ENCODE assay signal across 12 cellular contexts in genomic region chr6:112618796-112619195, GRCh38.
DNase-seq lines count a peak whose midpoint lies in the region; ATAC-seq, FAIRE-seq and TF ChIP-seq lines count a peak whose summit lies in the region.
"Had no signal": no experiment of that assay in that cellular context is flagged by ENCODE, and none has a peak within 500 bp of the region (broad histone marks: within the 10 kb centered on the region; RNA-seq: fewer than 3 reads in every experiment).

No MANE protein-coding gene starts in this region.

- TF ChIP-seq EP300 in HepG2 (IDR thresholded peaks at IDR 0.05; ENCODE audit: low read depth in 2 of 2, low read length in 2 of 2) (no peak), HepG2 (CRISPR knock-in tag; IDR thresholded peaks at IDR 0.05; ENCODE audit: borderline replicate concordance) (no peak)

- H3K4me1 Mint-ChIP-seq in glutamatergic neuron (ENCODE audit: low read depth, unreplicated experiment): no peaks in the 10 kb centered on the region
- H3K4me1 Mint-ChIP-seq in effector memory CD8-positive, alpha-beta T cell (ENCODE audit: low read depth in 2 of 2): no peaks in the 10 kb centered on the region
- H3K4me1 Mint-ChIP-seq: CD4-positive, CD25-positive, alpha-beta regulatory T cell had no signal

- CTCF ChIA-PET in HepG2 (lab: Yijun Ruan, JAX; ENCODE audit: low intra/inter-chr PET ratio, low total read pairs): no interaction called here

- H3K9me3 ChIP-seq in HepG2 (ENCODE audit: low read length) (no peaks in the 10 kb centered on the region), right lobe of liver (no peaks in the 10 kb centered on the region)
- H3K9me3 ChIP-seq: SJSA1 had no signal

- H3K27me3 Mint-ChIP-seq in glutamatergic neuron (ENCODE audit: unreplicated experiment): no peaks in the 10 kb centered on the region
- no peaks in the 10 kb centered on the region for H3K27me3 Mint-ChIP-seq in effector memory CD8-positive, alpha-beta T cell
- H3K27me3 Mint-ChIP-seq: CD4-positive, CD25-positive, alpha-beta regulatory T cell had no signal

- H3K4me3 ChIP-seq in HepG2 (replicated peaks in 1 of 3; ENCODE audit: insufficient read depth in 1 of 3, low read depth in 2 of 3, low read length in 3 of 3): no peak overlapping the region
- no peak overlapping the region for H3K4me3 ChIP-seq in right lobe of liver
- H3K4me3 ChIP-seq: SJSA1 had no signal

- H3K4me2 ChIP-seq in HepG2 (ENCODE audit: low read depth, low read length): no peak overlapping the region

- H3K36me3 ChIP-seq in HepG2 (replicated peaks in 1 of 2; ENCODE audit: control insufficient read depth in 1 of 2, insufficient read depth in 2 of 2, low read length in 2 of 2): no peaks in the 10 kb centered on the region
- no peaks in the 10 kb centered on the region for H3K36me3 ChIP-seq in right lobe of liver
- H3K36me3 ChIP-seq: SJSA1 had no signal

- no peak for TF ChIP-seq RAD21 in HepG2 (CRISPR knock-in tag; IDR thresholded peaks at IDR 0.05)

- no peak overlapping the region for H3K27ac ChIP-seq in HepG2 (ENCODE audit: extremely low read length, insufficient read depth, low read length)
- H3K27ac ChIP-seq in right lobe of liver: no peak overlapping the region
- H3K27ac ChIP-seq: SJSA1 had no signal

- H3K4me1 ChIP-seq in HepG2 (ENCODE audit: insufficient read depth, low read length) (no peaks in the 10 kb centered on the region), right lobe of liver (no peaks in the 10 kb centered on the region)

- no peak overlapping the region for H2AFZ ChIP-seq in HepG2 (ENCODE audit: low read length)

- in situ Hi-C loops in HepG2 (cut with HindIII; ENCODE audit: extremely low pct_ligation_motif_present, low pct_unique_long_range_greater_than_20kb): no loop called here

- no peak overlapping the region for H3K9ac ChIP-seq in HepG2 (ENCODE audit: insufficient read depth, low read depth, low read length)

- H3K27ac Mint-ChIP-seq in glutamatergic neuron (ENCODE audit: unreplicated experiment): no peak overlapping the region
- no peak overlapping the region for H3K27ac Mint-ChIP-seq in effector memory CD8-positive, alpha-beta T cell
- H3K27ac Mint-ChIP-seq: CD4-positive, CD25-positive, alpha-beta regulatory T cell had no signal

- H3K4me3 Mint-ChIP-seq in glutamatergic neuron (ENCODE audit: unreplicated experiment): no peak overlapping the region
- H3K4me3 Mint-ChIP-seq in effector memory CD8-positive, alpha-beta T cell: no peak overlapping the region
- H3K4me3 Mint-ChIP-seq: CD4-positive, CD25-positive, alpha-beta regulatory T cell had no signal

- TF ChIP-seq CTCF in HepG2 (CRISPR knock-in tag; IDR thresholded peaks at IDR 0.05) (0 out of 2 replicates have a peak, but pooled peaks have one; percentile 14), right lobe of liver (IDR thresholded peaks at IDR 0.05) (no peak), glutamatergic neuron (IDR thresholded peaks at IDR 0.05; ENCODE audit: partially characterized antibody, unreplicated experiment) (no peak)

- no peaks in the 10 kb centered on the region for H3K27me3 ChIP-seq in HepG2 (ENCODE audit: control insufficient read depth in 1 of 2, insufficient read depth in 2 of 2, low read length in 2 of 2)
- no peaks in the 10 kb centered on the region for H3K27me3 ChIP-seq in right lobe of liver
- H3K27me3 ChIP-seq: SJSA1 had no signal

- H3K36me3 Mint-ChIP-seq in glutamatergic neuron (ENCODE audit: unreplicated experiment): no peaks in the 10 kb centered on the region
- H3K36me3 Mint-ChIP-seq in effector memory CD8-positive, alpha-beta T cell (ENCODE audit: insufficient read depth): no peaks in the 10 kb centered on the region
- H3K36me3 Mint-ChIP-seq: CD4-positive, CD25-positive, alpha-beta regulatory T cell had no signal

- TF ChIP-seq POLR2A in HepG2 (IDR thresholded peaks at IDR 0.05; ENCODE audit: insufficient read depth in 1 of 2, low read depth in 2 of 2, low read length in 2 of 2) (no peak), right lobe of liver (IDR thresholded peaks at IDR 0.05) (no peak)

- H3K9me3 Mint-ChIP-seq in glutamatergic neuron (ENCODE audit: unreplicated experiment): no peaks in the 10 kb centered on the region
- peaks cover 0 to 6% of the 10 kb centered on the region in 2 donors for H3K9me3 Mint-ChIP-seq in effector memory CD8-positive, alpha-beta T cell

- no TSS peak for BruUV-seq in HepG2 (replicated peaks; lab: Mats Ljungman, UMichigan)

- H3K79me2 ChIP-seq in HepG2 (ENCODE audit: insufficient read depth, low read length): no peaks in the 10 kb centered on the region

- intact Hi-C loops in HepG2 (cut with micrococcal nuclease; ENCODE audit: unreplicated experiment): no loop called here
- intact Hi-C loops in right lobe of liver (cut with DNase I): no loop called here

- 2% methylated on average over 3 of the region's 3 CpGs for WGBS in HepG2 (ENCODE audit: low lambda C conversion rate)
- WGBS in right lobe of liver (ENCODE audit: insufficient coverage, low coverage, low lambda C conversion rate, missing lambda C conversion rate): 24% methylated on average over 3 of the region's 3 CpGs

- DNase-seq in HepG2 (ENCODE audit: low spot score) (no peak), right lobe of liver (no peak), RPMI7951 (ENCODE audit: low read depth) (peak; percentile 32), glutamatergic neuron (peak; percentile 26), A172 (ENCODE audit: low spot score) (no peak)
- DNase-seq in effector memory CD8-positive, alpha-beta T cell: no peak
- no peak for DNase-seq in activated naive CD4-positive, alpha-beta T cell treated with Interleukin-2 at 50 U/mL for 16 hours
- DNase-seq: CD4-positive, CD25-positive, alpha-beta regulatory T cell; NCI-H2029 treated with DMSO at 0.1 percent for 48 hours; stimulated activated CD4-positive, alpha-beta T cell treated with anti-CD3 and anti-CD28 coated beads, Interleukin-1b, Interleukin-23, amount 100 ng/mL, for 48 hours had no signal

- FAIRE-seq in HepG2 (lab: Jason Lieb, UNC): no peak

- ATAC-seq in HepG2: peak; percentile 74
- ATAC-seq in right lobe of liver: no peak
- no peak for ATAC-seq in effector memory CD8-positive, alpha-beta T cell (replicated peaks)
- no peak for ATAC-seq in HG03342 (IDR thresholded peaks at IDR 0.05; ENCODE audit: unreplicated experiment)

- POLR2A ChIA-PET in HepG2 (lab: Yijun Ruan, JAX): no interaction called here

- H4K20me1 ChIP-seq in HepG2 (ENCODE audit: insufficient read depth, low read length): no peaks in the 10 kb centered on the region

TF ChIP-seq in HepG2, 621 proteins besides CTCF, POLR2A, EP300 and RAD21:
- TF ChIP-seq, protein P1, sequence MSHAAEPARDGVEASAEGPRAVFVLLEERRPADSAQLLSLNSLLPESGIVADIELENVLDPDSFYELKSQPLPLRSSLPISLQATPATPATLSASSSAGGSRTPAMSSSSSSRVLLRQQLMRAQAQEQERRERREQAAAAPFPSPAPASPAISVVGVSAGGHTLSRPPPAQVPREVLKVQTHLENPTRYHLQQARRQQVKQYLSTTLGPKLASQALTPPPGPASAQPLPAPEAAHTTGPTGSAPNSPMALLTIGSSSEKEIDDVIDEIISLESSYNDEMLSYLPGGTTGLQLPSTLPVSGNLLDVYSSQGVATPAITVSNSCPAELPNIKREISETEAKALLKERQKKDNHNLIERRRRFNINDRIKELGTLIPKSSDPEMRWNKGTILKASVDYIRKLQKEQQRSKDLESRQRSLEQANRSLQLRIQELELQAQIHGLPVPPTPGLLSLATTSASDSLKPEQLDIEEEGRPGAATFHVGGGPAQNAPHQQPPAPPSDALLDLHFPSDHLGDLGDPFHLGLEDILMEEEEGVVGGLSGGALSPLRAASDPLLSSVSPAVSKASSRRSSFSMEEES (CRISPR knock-in tag; IDR thresholded peaks at IDR 0.05): no peak
- TF ChIP-seq STAG1 (CRISPR knock-in tag; IDR thresholded peaks at IDR 0.05): peak; percentile 24; the same call in 1 of the 2 replicates
- 0 out of 2 replicates have a peak, but pooled peaks have one; percentile 19 for TF ChIP-seq CEBPG (CRISPR knock-in tag; IDR thresholded peaks at IDR 0.05)
- TF ChIP-seq ZNF235 (CRISPR knock-in tag; IDR thresholded peaks at IDR 0.05; ENCODE audit: borderline replicate concordance): no peak

Comparison
In these comparisons a context has a peak if more than half of its experiments do, and no peak if none do; other contexts are left out.
1. DNase-seq: peak in RPMI7951 (single experiment) and glutamatergic neuron (single experiment); none in HepG2 (single experiment), right lobe of liver (0 of 3), effector memory CD8-positive, alpha-beta T cell (0 of 3), activated naive CD4-positive, alpha-beta T cell treated with Interleukin-2 at 50 U/mL for 16 hours (single experiment) and A172 (single experiment).